In the genomic region with DNA sequence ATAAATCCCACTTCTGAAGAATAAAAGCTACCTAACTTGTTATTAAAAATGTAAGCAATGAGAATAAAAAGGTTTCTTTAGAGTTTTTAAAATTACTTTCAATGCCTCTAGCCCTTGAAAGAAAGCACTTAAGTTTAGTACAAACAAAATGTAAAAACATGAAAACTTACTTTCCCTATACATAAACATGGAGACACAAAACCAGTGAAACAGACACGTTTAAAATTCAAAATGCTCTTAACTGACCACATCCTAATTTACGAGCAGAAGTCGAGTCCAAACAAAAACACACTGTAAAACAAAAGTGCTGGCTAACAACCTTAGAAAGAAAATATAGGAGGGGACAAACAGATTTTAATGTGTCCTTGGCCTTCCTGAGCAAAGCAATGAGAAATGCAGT, we compare ENCODE assay signal across 23 cellular contexts.
"Had no signal": no experiment of that assay in that cellular context is flagged by ENCODE, and none has a peak within 500 bp of the region (broad histone marks: within the 10 kb centered on the region; RNA-seq: fewer than 3 reads in every experiment).

No MANE protein-coding gene starts in this region.

- H3K36me3 ChIP-seq: heart right ventricle, lower lobe of right lung, neural progenitor cell, sigmoid colon, suprapubic skin, transverse colon, upper lobe of right lung, uterus had no signal

- H3K9me3 Mint-ChIP-seq: stimulated activated naive CD8-positive, alpha-beta T cell treated with anti-CD3 and anti-CD28 coated beads, Interleukin-15, Interleukin-2, amounts not matched to agents 100 ng/mL and 50 ng/mL, for 24 hours had no signal

- H3K4me3 ChIP-seq: dorsolateral prefrontal cortex, heart right ventricle, lower lobe of right lung, neural progenitor cell, psoas muscle, sigmoid colon, suprapubic skin, transverse colon, upper lobe of right lung, uterus had no signal

- ATAC-seq: heart right ventricle; left ventricle myocardium superior; lower lobe of right lung; psoas muscle; right cardiac atrium; stimulated activated memory B cell treated with anti-CD40 and anti-IgM and Interleukin-4, amounts not matched to agents 10 μg/mL and 1 μg/mL and 100 μg/mL, for 72 hours; upper lobe of right lung had no signal

- H3K4me3 Mint-ChIP-seq: nephron; neural progenitor cell; stimulated activated memory B cell treated with anti-CD40 and anti-IgM and Interleukin-4, amounts not matched to agents 10 μg/mL and 1 μg/mL and 100 μg/mL, for 72 hours; stimulated activated naive CD8-positive, alpha-beta T cell treated with anti-CD3 and anti-CD28 coated beads, Interleukin-15, Interleukin-2, amounts not matched to agents 100 ng/mL and 50 ng/mL, for 24 hours had no signal

- H3K27me3 Mint-ChIP-seq: stimulated activated memory B cell treated with anti-CD40 and anti-IgM and Interleukin-4, amounts not matched to agents 10 μg/mL and 1 μg/mL and 100 μg/mL, for 72 hours; stimulated activated naive CD8-positive, alpha-beta T cell treated with anti-CD3 and anti-CD28 coated beads, Interleukin-15, Interleukin-2, amounts not matched to agents 100 ng/mL and 50 ng/mL, for 24 hours had no signal

- H3K27ac ChIP-seq: dorsolateral prefrontal cortex, heart right ventricle, lower lobe of right lung, neural progenitor cell, parathyroid adenoma, psoas muscle, sigmoid colon, suprapubic skin, transverse colon, upper lobe of right lung, uterus had no signal

- DNase-seq: dorsolateral prefrontal cortex; effector CD4-positive, alpha-beta T cell; foreskin melanocyte; glutamatergic neuron; heart right ventricle; hippocampal formation; islet precursor cell; left ventricle myocardium superior; lower lobe of right lung; psoas muscle; right cardiac atrium; sigmoid colon; stimulated activated CD4-positive, alpha-beta T cell treated with anti-CD3 and anti-CD28 coated beads, Interleukin-2, amount 100 ng/mL, for 24 hours; stimulated activated CD4-positive, alpha-beta T cell treated with anti-CD3 and anti-CD28 coated beads, Interleukin-4, amount 100 ng/mL, for 24 hours; transverse colon; upper lobe of right lung; uterus had no signal

- H3K27ac Mint-ChIP-seq: nephron; stimulated activated memory B cell treated with anti-CD40 and anti-IgM and Interleukin-4, amounts not matched to agents 10 μg/mL and 1 μg/mL and 100 μg/mL, for 72 hours; stimulated activated naive CD8-positive, alpha-beta T cell treated with anti-CD3 and anti-CD28 coated beads, Interleukin-15, Interleukin-2, amounts not matched to agents 100 ng/mL and 50 ng/mL, for 24 hours had no signal

- H3K27me3 ChIP-seq: dorsolateral prefrontal cortex, heart right ventricle, neural progenitor cell, sigmoid colon, suprapubic skin, transverse colon, upper lobe of right lung, uterus had no signal

- H3K9me3 ChIP-seq: sigmoid colon, suprapubic skin, transverse colon, upper lobe of right lung had no signal

- H3K4me1 ChIP-seq: parathyroid adenoma had no signal
